Comparison of ENCODE assay signal across 21 cellular contexts in genomic region chr3:185457376-185457775, GRCh38.
"Had no signal": no experiment of that assay in that cellular context is flagged by ENCODE, and none has a peak within 500 bp of the region (broad histone marks: within the 10 kb centered on the region; RNA-seq: fewer than 3 reads in every experiment).

No MANE protein-coding gene starts in this region.

- H3K4me3 ChIP-seq: K562 had no signal

- H3K9me3 ChIP-seq: SK-N-SH had no signal

- H3K27ac ChIP-seq: KMS-11, RWPE1 had no signal

- H3K9me2 ChIP-seq: SK-N-SH had no signal

- ATAC-seq: K562, Panc1, T-cell had no signal

- H3K4me2 ChIP-seq: KMS-11, SK-N-SH had no signal

- FAIRE-seq: K562 had no signal

- DNase-seq: Kasumi-1, NCI-H1092 treated with DMSO at 0.1 percent for 48 hours, NCI-H1436, NCI-H187, NCI-H2029, NCI-H2081 treated with DMSO at 0.1 percent for 48 hours, NCI-H2171, NCI-H226, NCI-H446, NCI-H510A, NCI-H524 treated with DMSO at 0.1 percent for 48 hours, NCI-H69, NCI-H774, SHP77, SK-N-SH, SW 1271, T-cell had no signal

- H3K9ac ChIP-seq: KMS-11, SK-N-SH had no signal
